ENCODE assay signal across 8 cellular contexts in the genomic region with DNA sequence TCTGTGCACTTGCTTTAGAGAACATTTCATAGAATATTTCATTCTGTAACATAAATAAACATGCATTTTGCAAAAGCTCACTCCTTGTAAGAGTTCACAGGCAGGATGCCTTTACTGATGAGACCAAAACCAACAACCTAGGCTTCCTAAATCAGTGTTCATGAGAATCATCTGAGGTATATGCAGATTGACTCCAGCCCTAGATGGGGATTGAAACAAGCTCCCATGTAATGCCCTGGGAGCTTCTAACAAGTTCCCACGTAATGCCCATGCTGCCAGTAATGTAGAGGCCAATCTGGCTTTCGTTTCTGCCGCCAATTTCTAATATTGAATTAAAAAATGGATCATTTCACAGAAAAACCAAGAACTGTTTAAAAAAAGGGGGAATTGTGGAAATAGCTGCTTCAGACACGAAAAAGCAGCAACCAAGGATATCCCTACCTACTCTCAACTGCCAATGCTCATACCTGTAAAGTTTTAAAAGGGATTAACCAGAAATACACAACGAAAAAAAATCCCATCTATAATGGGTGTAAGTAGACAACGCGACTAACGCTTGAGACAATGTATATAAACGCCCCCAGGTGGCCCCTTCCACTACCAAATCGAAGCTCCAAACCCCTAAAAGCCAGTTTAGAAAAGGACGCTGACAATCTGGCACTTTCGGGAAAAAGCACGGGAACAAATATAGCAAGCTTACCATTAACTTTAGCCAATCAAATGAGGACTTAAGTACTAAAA.
A peak's percentile ranks its signal among the peaks of the same experiment; 100 is the strongest.
DNase-seq lines count a peak whose midpoint lies in the region; ATAC-seq and TF ChIP-seq lines count a peak whose summit lies in the region.

No MANE protein-coding gene starts in this region.

- TF ChIP-seq CTCF in endothelial cell (IDR thresholded peaks at IDR 0.05; ENCODE audit: unreplicated experiment), result no peak

- CTCF ChIA-PET in activated naive CD4-positive, alpha-beta T cell treated with anti-CD3 and anti-CD28 coated beads, Interleukin-2, amount 10 ng/mL, durations not matched to agents 7 days and 5 days (lab: Charles Lee), result interaction anchor here (1.0 to 4.9 kb wide), 4 partner anchors 12 to 91 kb away, joined by 3 to 22 read pairs (median 8); a partner anchor contains a TSS

- H3K27ac Mint-ChIP-seq in activated naive CD4-positive, alpha-beta T cell treated with anti-CD3 and anti-CD28 coated beads, Interleukin-2, amount 10 ng/mL, durations not matched to agents 7 days and 5 days, result no peak overlapping the region
- H3K27ac Mint-ChIP-seq in endothelial cell (ENCODE audit: unreplicated experiment), result peak overlapping the region; percentile 86
- H3K27ac Mint-ChIP-seq in stimulated activated naive CD8-positive, alpha-beta T cell treated with anti-CD3 and anti-CD28 coated beads, Interleukin-15, amount 100 ng/mL, for 72 hours, result no peak overlapping the region
- no peak overlapping the region for H3K27ac Mint-ChIP-seq in T-helper 2 cell treated with Interferon-gamma antibody and Interleukin-4, amounts not matched to agents 5 μg/mL and 100 μg/mL, for 36 hours

- DNase-seq in activated naive CD4-positive, alpha-beta T cell treated with anti-CD3 and anti-CD28 coated beads, Interleukin-2, amount 10 ng/mL, durations not matched to agents 7 days and 5 days, result peak; percentile 51
- no peak for DNase-seq in activated naive CD4-positive, alpha-beta T cell treated with anti-CD3 and anti-CD28 coated beads, Interleukin-2, amount 50 U/mL, for 16 hours
- DNase-seq in NOMO-1 treated with DMSO at 0.1 percent for 48 hours (lab: John Stamatoyannopoulos, UW; ENCODE audit: unreplicated experiment) (peak; percentile 55), endothelial cell (ENCODE audit: low spot score) (no peak), middle frontal gyrus (ENCODE audit: extremely low spot score, low spot score) (no peak), foreskin melanocyte (no peak)
- DNase-seq in stimulated activated naive CD8-positive, alpha-beta T cell treated with anti-CD3 and anti-CD28 coated beads, Interleukin-15, amount 100 ng/mL, for 72 hours, result peak; percentile 46 to 51
- DNase-seq in T-helper 2 cell treated with Interferon-gamma antibody and Interleukin-4, amounts not matched to agents 5 μg/mL and 100 μg/mL, for 36 hours (ENCODE audit: low spot score), result no peak

- no peaks in the 10 kb centered on the region for H3K27me3 Mint-ChIP-seq in activated naive CD4-positive, alpha-beta T cell treated with anti-CD3 and anti-CD28 coated beads, Interleukin-2, amount 10 ng/mL, durations not matched to agents 7 days and 5 days
- H3K27me3 Mint-ChIP-seq in endothelial cell (ENCODE audit: unreplicated experiment), result peaks cover 4% of the 10 kb centered on the region
- no peaks in the 10 kb centered on the region for H3K27me3 Mint-ChIP-seq in stimulated activated naive CD8-positive, alpha-beta T cell treated with anti-CD3 and anti-CD28 coated beads, Interleukin-15, amount 100 ng/mL, for 72 hours
- H3K27me3 Mint-ChIP-seq in T-helper 2 cell treated with Interferon-gamma antibody and Interleukin-4, amounts not matched to agents 5 μg/mL and 100 μg/mL, for 36 hours (ENCODE audit: low read depth), result no peaks in the 10 kb centered on the region

- no peak overlapping the region for H3K4me3 Mint-ChIP-seq in activated naive CD4-positive, alpha-beta T cell treated with anti-CD3 and anti-CD28 coated beads, Interleukin-2, amount 10 ng/mL, durations not matched to agents 7 days and 5 days
- no peak overlapping the region for H3K4me3 Mint-ChIP-seq in endothelial cell (ENCODE audit: unreplicated experiment)
- H3K4me3 Mint-ChIP-seq in stimulated activated naive CD8-positive, alpha-beta T cell treated with anti-CD3 and anti-CD28 coated beads, Interleukin-15, amount 100 ng/mL, for 72 hours, result no peak overlapping the region
- no peak overlapping the region for H3K4me3 Mint-ChIP-seq in T-helper 2 cell treated with Interferon-gamma antibody and Interleukin-4, amounts not matched to agents 5 μg/mL and 100 μg/mL, for 36 hours

- H3K9me3 Mint-ChIP-seq in activated naive CD4-positive, alpha-beta T cell treated with anti-CD3 and anti-CD28 coated beads, Interleukin-2, amount 10 ng/mL, durations not matched to agents 7 days and 5 days, result no peaks in the 10 kb centered on the region
- no peaks in the 10 kb centered on the region for H3K9me3 Mint-ChIP-seq in endothelial cell (ENCODE audit: unreplicated experiment)
- no peaks in the 10 kb centered on the region for H3K9me3 Mint-ChIP-seq in stimulated activated naive CD8-positive, alpha-beta T cell treated with anti-CD3 and anti-CD28 coated beads, Interleukin-15, amount 100 ng/mL, for 72 hours
- no peaks in the 10 kb centered on the region for H3K9me3 Mint-ChIP-seq in T-helper 2 cell treated with Interferon-gamma antibody and Interleukin-4, amounts not matched to agents 5 μg/mL and 100 μg/mL, for 36 hours

- H3K36me3 Mint-ChIP-seq in activated naive CD4-positive, alpha-beta T cell treated with anti-CD3 and anti-CD28 coated beads, Interleukin-2, amount 10 ng/mL, durations not matched to agents 7 days and 5 days, result peaks cover 15% of the 10 kb centered on the region
- H3K36me3 Mint-ChIP-seq in endothelial cell (ENCODE audit: low read depth, unreplicated experiment), result no peaks in the 10 kb centered on the region
- no peaks in the 10 kb centered on the region for H3K36me3 Mint-ChIP-seq in T-helper 2 cell treated with Interferon-gamma antibody and Interleukin-4, amounts not matched to agents 5 μg/mL and 100 μg/mL, for 36 hours (ENCODE audit: low read depth)

- no peak for ATAC-seq in stimulated activated naive CD8-positive, alpha-beta T cell treated with anti-CD3 and anti-CD28 coated beads, Interleukin-15, amount 100 ng/mL, for 72 hours

- peaks cover 31% of the 10 kb centered on the region for H3K4me1 Mint-ChIP-seq in activated naive CD4-positive, alpha-beta T cell treated with anti-CD3 and anti-CD28 coated beads, Interleukin-2, amount 10 ng/mL, durations not matched to agents 7 days and 5 days
- peaks cover 8% of the 10 kb centered on the region for H3K4me1 Mint-ChIP-seq in endothelial cell (ENCODE audit: unreplicated experiment)
- peaks cover 26% of the 10 kb centered on the region for H3K4me1 Mint-ChIP-seq in stimulated activated naive CD8-positive, alpha-beta T cell treated with anti-CD3 and anti-CD28 coated beads, Interleukin-15, amount 100 ng/mL, for 72 hours
- peaks cover 24% of the 10 kb centered on the region for H3K4me1 Mint-ChIP-seq in T-helper 2 cell treated with Interferon-gamma antibody and Interleukin-4, amounts not matched to agents 5 μg/mL and 100 μg/mL, for 36 hours (ENCODE audit: low read depth)

Comparison
In these comparisons a context has a peak if more than half of its experiments do, and no peak if none do; other contexts are left out.
1. DNase-seq: peak in activated naive CD4-positive, alpha-beta T cell treated with anti-CD3 and anti-CD28 coated beads, Interleukin-2, amount 10 ng/mL, durations not matched to agents 7 days and 5 days (single experiment), NOMO-1 treated with DMSO at 0.1 percent for 48 hours (single experiment) and stimulated activated naive CD8-positive, alpha-beta T cell treated with anti-CD3 and anti-CD28 coated beads, Interleukin-15, amount 100 ng/mL, for 72 hours (2 of 2); none in activated naive CD4-positive, alpha-beta T cell treated with anti-CD3 and anti-CD28 coated beads, Interleukin-2, amount 50 U/mL, for 16 hours (single experiment), endothelial cell (single experiment), T-helper 2 cell treated with Interferon-gamma antibody and Interleukin-4, amounts not matched to agents 5 μg/mL and 100 μg/mL, for 36 hours (single experiment), middle frontal gyrus (single experiment) and foreskin melanocyte (single experiment).